ENCODE assay signal across 1 cellular context in genomic region chr14:90551070-90551704, GRCh38.
TF ChIP-seq lines count a peak whose summit lies in the region.

No MANE protein-coding gene starts in this region.

TF ChIP-seq in SK-N-SH, 30 proteins besides CTCF, POLR2A, EP300 and RAD21 (continued from another document):
- TF ChIP-seq ZBTB33 (IDR thresholded peaks at IDR 0.05; ENCODE audit: borderline replicate concordance, low read depth): no peak
- TF ChIP-seq PBX3 (IDR thresholded peaks at IDR 0.05): peak; percentile 62
